34 cellular contexts compared by ENCODE assay signal in genomic region chr12:91999823-92000222, GRCh38.
"Had no signal": no experiment of that assay in that cellular context is flagged by ENCODE, and none has a peak within 500 bp of the region (broad histone marks: within the 10 kb centered on the region; RNA-seq: fewer than 3 reads in every experiment).

No MANE protein-coding gene starts in this region.

- H3K9me3 ChIP-seq: ascending aorta, Peyer's patch had no signal

- H3K36me3 ChIP-seq: ascending aorta, cardiac muscle cell, Peyer's patch had no signal

- H3K4me1 ChIP-seq: Peyer's patch had no signal

- H3K4me3 Mint-ChIP-seq: activated B cell treated with CpG ODN at 0.5 μM for 24 hours; activated CD4-positive, alpha-beta memory T cell treated with anti-CD3 and anti-CD28 coated beads for 36 hours; activated naive CD8-positive, alpha-beta T cell had no signal

- H3K27me3 ChIP-seq: ascending aorta, cardiac muscle cell, Peyer's patch had no signal

- H3K27me3 Mint-ChIP-seq: activated B cell treated with CpG ODN at 0.5 μM for 24 hours; activated CD4-positive, alpha-beta memory T cell treated with anti-CD3 and anti-CD28 coated beads for 36 hours; activated naive CD8-positive, alpha-beta T cell had no signal

- H3K4me3 ChIP-seq: ascending aorta, cardiac muscle cell, Peyer's patch had no signal

- H3K27ac Mint-ChIP-seq: activated CD4-positive, alpha-beta memory T cell treated with anti-CD3 and anti-CD28 coated beads for 36 hours; activated naive CD8-positive, alpha-beta T cell; activated T-helper 2 cell treated with anti-CD3 and anti-CD28 coated beads, Interferon-gamma antibody, Interleukin-2, Interleukin-4, amounts not matched to agents 10 μg/mL and 5 μg/mL and 100 μg/mL, durations not matched to agents 14 hours and 24 hours and 36 hours had no signal

- ATAC-seq: PC-3, SK-N-SH treated with all-trans-retinoic acid at 6 μM for 48 hours had no signal

- DNase-seq: activated B cell treated with CpG ODN at 0.5 μM for 24 hours; activated CD4-positive, alpha-beta memory T cell treated with anti-CD3 and anti-CD28 coated beads for 36 hours; activated CD4-positive, alpha-beta T cell treated with anti-CD3 and anti-CD28 coated beads for 4 hours; activated CD4-positive, alpha-beta T cell treated with anti-CD3 and anti-CD28 coated beads, Interleukin-2, amount 50 U/mL, for 1 hour; activated CD4-positive, CD25-positive, alpha-beta regulatory T cell treated with anti-CD3 and anti-CD28 coated beads, Interleukin-2, amount 50 U/mL, for 72 hours; activated CD8-positive, alpha-beta memory T cell treated with anti-CD3 and anti-CD28 coated beads, Interleukin-2, amount 50 U/mL, for 4 hours; activated gamma-delta T cell; activated naive CD4-positive, alpha-beta T cell treated with Interleukin-2 at 50 U/mL for 16 hours; activated T-cell treated with anti-CD3 and anti-CD28 coated beads for 4 hours; activated T-cell treated with anti-CD3 and anti-CD28 coated beads, Interleukin-2, amount 50 U/mL, for 48 hours; amygdala; MM.1S; NCI-H1092 treated with DMSO at 0.1 percent for 48 hours; NCI-H1417; NCI-H187 treated with DMSO at 0.1 percent for 48 hours; NCI-H2081 treated with DMSO at 0.1 percent for 48 hours; NCI-H226; NCI-H446 treated with DMSO at 0.1 percent for 48 hours; NCI-H524; NCI-H69; NK-92 treated with Interleukin-12 subunit alpha and Interleukin-12 subunit beta, amount 100 ng/mL, for 24 hours; PC-3; Peyer's patch; RPMI8226; SHP77 treated with DMSO at 0.1 percent for 48 hours; T-helper 1 cell; T-helper 9 cell had no signal

- H3K27ac ChIP-seq: ascending aorta, KMS-11, Peyer's patch, VCaP had no signal
